ENCODE assay signal across 18 cellular contexts in the genomic region with DNA sequence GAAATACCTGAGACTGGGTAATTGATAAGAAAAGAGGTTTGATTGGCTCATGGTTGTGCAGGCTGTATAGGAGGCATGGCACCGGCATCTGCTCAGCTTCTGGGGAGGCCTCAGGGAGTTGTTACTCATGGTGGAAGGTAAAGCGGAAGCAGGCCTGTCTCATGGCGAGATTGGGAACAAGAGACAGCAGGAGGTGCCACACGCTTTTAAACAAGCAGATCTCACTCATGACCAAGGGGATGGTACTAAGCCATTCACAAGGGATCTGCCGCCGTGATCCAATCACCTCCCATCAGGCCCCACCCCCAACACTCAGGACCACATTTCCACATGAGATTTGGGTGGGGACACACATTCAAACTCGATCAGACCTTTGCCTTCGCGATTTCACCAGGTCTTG.
DNase-seq lines count a peak whose midpoint lies in the region; ATAC-seq, FAIRE-seq and TF ChIP-seq lines count a peak whose summit lies in the region.
"Had no signal": no experiment of that assay in that cellular context is flagged by ENCODE, and none has a peak within 500 bp of the region (broad histone marks: within the 10 kb centered on the region; RNA-seq: fewer than 3 reads in every experiment).

No MANE protein-coding gene starts in this region.

- peak; percentile 4 for DNase-seq in SK-MEL-5 (ENCODE audit: low read depth, low spot score)
- DNase-seq in GM12878 (ENCODE audit: low read depth, low spot score): no peak
- DNase-seq in neuronal stem cell (ENCODE audit: low spot score): no peak
- no peak for DNase-seq in NCI-H446 treated with DMSO at 0.1 percent for 48 hours (lab: John Stamatoyannopoulos, UW)
- DNase-seq: C1 segment of cervical spinal cord; Calu3; CD4-positive, alpha-beta memory T cell; COR-L47; DMS53; DMS79 treated with DMSO at 0.1 percent for 48 hours; GF-D8; H9 had no signal

- RAD21 ChIA-PET in GM12878 (lab: Charles Lee; ENCODE audit: unreplicated experiment): no interaction called here

- no peak for TF ChIP-seq EP300 in GM12878 (IDR thresholded peaks at IDR 0.05; ENCODE audit: borderline replicate concordance in 1 of 2, control insufficient read depth in 1 of 2, low read depth in 2 of 2, low read length in 2 of 2)

- H3K9me3 ChIP-seq in OCI-LY1 (ENCODE audit: low read length) (0 out of 2 replicates have a peak, but pooled peaks cover 2% of the 10 kb centered on the region), GM12878 (replicated peaks; ENCODE audit: control insufficient read depth, insufficient read depth, low read length) (no peaks in the 10 kb centered on the region), neuronal stem cell (replicated peaks in 1 of 2; ENCODE audit: control insufficient read depth in 2 of 2, insufficient read depth in 1 of 2, low read depth in 1 of 2, low read length in 2 of 2) (no peaks in the 10 kb centered on the region)

- POLR2A ChIA-PET in GM12878 (lab: Charles Lee): no interaction called here

- H4K8ac ChIP-seq in neuronal stem cell (ENCODE audit: low read depth, low read length): no peak overlapping the region

- intact Hi-C loops in GM12878 (cut with micrococcal nuclease; ENCODE audit: unreplicated experiment): no loop called here

- no TSS peak for BruUV-seq in GM12878 (replicated peaks; lab: Mats Ljungman, UMichigan)

- no peak overlapping the region for H4K91ac ChIP-seq in neuronal stem cell (ENCODE audit: low read depth, low read length, poor library complexity)

- H3K27ac ChIP-seq in OCI-LY1 (ENCODE audit: low read depth, low read length, poor library complexity, severe bottlenecking): no peak overlapping the region
- no peak overlapping the region for H3K27ac ChIP-seq in GM12878 (ENCODE audit: control insufficient read depth, insufficient read depth)
- no peak overlapping the region for H3K27ac ChIP-seq in neuronal stem cell (replicated peaks; ENCODE audit: low read length)

- no peak for TF ChIP-seq POLR2A in GM12878 (IDR thresholded peaks at IDR 0.05; ENCODE audit: low read depth, low read length)

- no peak overlapping the region for H3K18ac ChIP-seq in neuronal stem cell (ENCODE audit: low read length)

- H2BK120ac ChIP-seq in neuronal stem cell (ENCODE audit: low read depth, low read length): no peak overlapping the region

- H3K4me2 ChIP-seq in OCI-LY1 (ENCODE audit: low read length) (no peak overlapping the region), GM12878 (ENCODE audit: control insufficient read depth, insufficient read depth) (no peak overlapping the region), neuronal stem cell (ENCODE audit: insufficient read depth, low read length, poor library complexity, severe bottlenecking) (no peak overlapping the region)
- H3K4me2 ChIP-seq: GM23338 had no signal

- H3K23ac ChIP-seq in neuronal stem cell (ENCODE audit: low read depth, low read length, poor library complexity): peak overlapping the region; percentile 21

- in situ Hi-C loops in SK-MEL-5 (cut with HindIII; ENCODE audit: low pct_unique_long_range_greater_than_20kb, low sequenced_read_pairs): no loop called here
- in situ Hi-C loops in GM12878 (cut with MboI): no loop called here

- H2BK12ac ChIP-seq in neuronal stem cell (ENCODE audit: low read length): no peak overlapping the region

- H3K27me3 ChIP-seq in OCI-LY1 (ENCODE audit: insufficient read depth, low read length) (peaks cover 14% of the 10 kb centered on the region; the same call in 1 of the 2 replicates), GM12878 (replicated peaks in 1 of 2; ENCODE audit: control insufficient read depth in 2 of 2, insufficient read depth in 2 of 2, low read length in 1 of 2) (no peaks in the 10 kb centered on the region), neuronal stem cell (ENCODE audit: control insufficient read depth in 3 of 3, insufficient read depth in 3 of 3, low read depth in 1 of 3, low read length in 3 of 3) (peaks cover 0 to 20% (median 0%) of the 10 kb centered on the region in 3 experiments)

- CTCF ChIA-PET in GM12878 (lab: Yijun Ruan, JAX): interaction anchor here (1.2 kb wide), 1 partner anchor 239 kb away, joined by 3 read pairs; no protein-coding TSS in a partner anchor

- TF ChIP-seq CTCF in OCI-LY1 (IDR thresholded peaks at IDR 0.05; ENCODE audit: low read length) (peak; percentile 27; the same call in 1 of the 2 replicates), GM12878 (IDR thresholded peaks at IDR 0.05 in 2 of 3, conservative IDR thresholded peaks at IDR 0.05 in 1 of 3; ENCODE audit: control insufficient read depth in 2 of 3, extremely low read depth in 1 of 3, insufficient read depth in 1 of 3, low read depth in 3 of 3, low read length in 3 of 3) (0 out of 6 replicates have a peak, but pooled peaks of 1 of the 3 experiments have one; percentile 7)

- SMC1A ChIA-PET in GM12878 (lab: Charles Lee; ENCODE audit: uncharacterized antibody, unreplicated experiment): interaction anchor here (0.6 to 1.7 kb wide), 2 partner anchors 221 to 565 kb away, joined by 3 read pairs; no protein-coding TSS in a partner anchor

- H3K36me3 ChIP-seq in OCI-LY1 (ENCODE audit: insufficient read depth, low read length): no peaks in the 10 kb centered on the region
- no peaks in the 10 kb centered on the region for H3K36me3 ChIP-seq in GM12878 (ENCODE audit: control insufficient read depth in 2 of 2, insufficient read depth in 2 of 2, low read length in 1 of 2)
- H3K36me3 ChIP-seq in neuronal stem cell (replicated peaks in 1 of 2; ENCODE audit: control insufficient read depth in 2 of 2, insufficient read depth in 2 of 2, low read length in 2 of 2): no peaks in the 10 kb centered on the region

- H2AK5ac ChIP-seq in neuronal stem cell (ENCODE audit: low read depth, low read length): no peak overlapping the region

- H3F3A ChIP-seq in OCI-LY1 (ENCODE audit: insufficient read depth, low read length): no peaks in the 10 kb centered on the region

- no peak overlapping the region for H2BK5ac ChIP-seq in neuronal stem cell (ENCODE audit: low read length)

- H3K4me3 ChIP-seq in OCI-LY1 (ENCODE audit: low read depth, low read length, poor library complexity, severe bottlenecking) (no peak overlapping the region), GM12878 (no peak overlapping the region), neuronal stem cell (ENCODE audit: low read length in 2 of 2) (peak overlapping the region in 1 of 2 donors; percentile 47)
- H3K4me3 ChIP-seq: GM23338 had no signal

- H3K9ac ChIP-seq in OCI-LY1 (ENCODE audit: low read length) (no peak overlapping the region), GM12878 (ENCODE audit: control insufficient read depth, insufficient read depth, low read length) (no peak overlapping the region), neuronal stem cell (ENCODE audit: low read depth, low read length, poor library complexity) (no peak overlapping the region)

- ATAC-seq in GM12878 (peak; percentile 34; the same call in 1 of the 3 replicates), HG02623 (IDR thresholded peaks at IDR 0.05; ENCODE audit: unreplicated experiment) (no peak)
- ATAC-seq: GM23338, HCT116 had no signal

- H2BK15ac ChIP-seq in neuronal stem cell (ENCODE audit: low read length): no peak overlapping the region

- no peak overlapping the region for H3K4ac ChIP-seq in neuronal stem cell (ENCODE audit: low read length)

- no peak overlapping the region for H3K14ac ChIP-seq in neuronal stem cell (ENCODE audit: low read length)

- H4K20me1 ChIP-seq in OCI-LY1 (ENCODE audit: insufficient read depth, low read length) (no peaks in the 10 kb centered on the region), GM12878 (ENCODE audit: control insufficient read depth, insufficient read depth) (no peaks in the 10 kb centered on the region)

- H3K9me2 ChIP-seq in OCI-LY1 (ENCODE audit: low read depth, low read length): no peaks in the 10 kb centered on the region

- H2AFZ ChIP-seq in OCI-LY1 (ENCODE audit: low read length) (no peak overlapping the region), GM12878 (ENCODE audit: control insufficient read depth, low read depth, low read length) (no peak overlapping the region), neuronal stem cell (ENCODE audit: low read length) (no peak overlapping the region)
- H2AFZ ChIP-seq: GM23338 had no signal

- WGBS in GM12878 (ENCODE audit: insufficient coverage, insufficient replicate concordance, low lambda C conversion rate, missing lambda C conversion rate): 73% methylated on average over 9 of the region's 9 CpGs
- WGBS in neuronal stem cell (ENCODE audit: extremely low coverage in 2 of 2, insufficient read length in 2 of 2, insufficient replicate concordance in 1 of 2), 2 donors: no CpG with 5 or more reads among the region's 9 CpGs

- FAIRE-seq in GM12878 (lab: Jason Lieb, UNC): no peak
- FAIRE-seq: GM12892, GM19239 had no signal

- TF ChIP-seq RAD21 in GM12878 (IDR thresholded peaks at IDR 0.05; ENCODE audit: insufficient read depth, low read depth, low read length): no peak

- H3K79me1 ChIP-seq in neuronal stem cell (ENCODE audit: low read depth, low read length): no peaks in the 10 kb centered on the region

- H3K79me2 ChIP-seq in OCI-LY1 (ENCODE audit: insufficient read depth, low read length) (no peaks in the 10 kb centered on the region), GM12878 (ENCODE audit: control insufficient read depth, insufficient read depth, low read length) (no peaks in the 10 kb centered on the region)

- H3K4me1 ChIP-seq in OCI-LY1 (ENCODE audit: insufficient read depth, low read length, severe bottlenecking): no peaks in the 10 kb centered on the region
- no peaks in the 10 kb centered on the region for H3K4me1 ChIP-seq in GM12878 (ENCODE audit: control insufficient read depth, insufficient read depth, low read length)
- no peaks in the 10 kb centered on the region for H3K4me1 ChIP-seq in neuronal stem cell (ENCODE audit: control insufficient read depth in 2 of 2, insufficient read depth in 1 of 2, low read depth in 1 of 2, low read length in 2 of 2)

TF ChIP-seq in GM12878, 131 proteins besides CTCF, POLR2A, EP300 and RAD21:
- TF ChIP-seq ZNF207 (IDR thresholded peaks at IDR 0.05; ENCODE audit: borderline replicate concordance) (no peak), SMC3 (IDR thresholded peaks at IDR 0.05; ENCODE audit: borderline replicate concordance, low read length) (peak; percentile 14; the same call in 1 of the 2 replicates)
